In genomic region chr15:67920524-67921240, GRCh38 we compare ENCODE assay signal across 21 cellular contexts.
"Had no signal": no experiment of that assay in that cellular context is flagged by ENCODE, and none has a peak within 500 bp of the region (broad histone marks: within the 10 kb centered on the region; RNA-seq: fewer than 3 reads in every experiment).

No MANE protein-coding gene starts in this region.

- H3K36me3 Mint-ChIP-seq: mesothelial cell of epicardium; natural killer cell; stimulated activated effector memory CD8-positive, alpha-beta T cell treated with anti-CD3 and anti-CD28 coated beads, Interleukin-12 subunit alpha, Interleukin-12 subunit beta, amount 100 ng/mL, for 72 hours had no signal

- H3K4me3 ChIP-seq: heart left ventricle, lower lobe of right lung, pancreas, prostate gland, right lobe of liver, transverse colon had no signal

- FAIRE-seq: endometrium, frontal cortex, pancreas had no signal

- ATAC-seq: esophagus mucosa; heart left ventricle; left lobe of liver; lower lobe of right lung; natural killer cell; pancreas; right lobe of liver; stimulated activated effector memory CD8-positive, alpha-beta T cell treated with anti-CD3 and anti-CD28 coated beads, Interleukin-12 subunit alpha, Interleukin-12 subunit beta, amount 100 ng/mL, for 72 hours had no signal

- H3K27ac Mint-ChIP-seq: memory B cell; mesothelial cell of epicardium; natural killer cell; stimulated activated effector memory CD8-positive, alpha-beta T cell treated with anti-CD3 and anti-CD28 coated beads, Interleukin-12 subunit alpha, Interleukin-12 subunit beta, amount 100 ng/mL, for 72 hours; stimulated activated naive CD8-positive, alpha-beta T cell treated with anti-CD3 and anti-CD28 coated beads, Interleukin-15, Interleukin-2, amounts not matched to agents 100 ng/mL and 50 ng/mL, for 24 hours had no signal

- H3K4me3 Mint-ChIP-seq: memory B cell; mesothelial cell of epicardium; natural killer cell; stimulated activated effector memory CD8-positive, alpha-beta T cell treated with anti-CD3 and anti-CD28 coated beads, Interleukin-12 subunit alpha, Interleukin-12 subunit beta, amount 100 ng/mL, for 72 hours; stimulated activated naive CD8-positive, alpha-beta T cell treated with anti-CD3 and anti-CD28 coated beads, Interleukin-15, Interleukin-2, amounts not matched to agents 100 ng/mL and 50 ng/mL, for 24 hours had no signal

- H3K27me3 Mint-ChIP-seq: memory B cell; stimulated activated naive CD8-positive, alpha-beta T cell treated with anti-CD3 and anti-CD28 coated beads, Interleukin-15, Interleukin-2, amounts not matched to agents 100 ng/mL and 50 ng/mL, for 24 hours had no signal

- H3K27ac ChIP-seq: lower lobe of right lung, pancreas, prostate gland, right lobe of liver, transverse colon had no signal

- H3K9me3 ChIP-seq: pancreas, prostate gland, right lobe of liver, transverse colon had no signal

- H3K27me3 ChIP-seq: heart left ventricle, pancreas, right lobe of liver, transverse colon had no signal

- H3K36me3 ChIP-seq: heart left ventricle, lower lobe of right lung, pancreas, prostate gland, right lobe of liver, transverse colon had no signal

- H3K4me1 Mint-ChIP-seq: memory B cell; natural killer cell; stimulated activated effector memory CD8-positive, alpha-beta T cell treated with anti-CD3 and anti-CD28 coated beads, Interleukin-12 subunit alpha, Interleukin-12 subunit beta, amount 100 ng/mL, for 72 hours had no signal

- DNase-seq: effector memory CD4-positive, alpha-beta T cell; heart left ventricle; islet precursor cell; lower lobe of right lung; natural killer cell; occipital lobe; pancreas; retina; right lobe of liver; stimulated activated CD4-positive, alpha-beta T cell treated with anti-CD3 and anti-CD28 coated beads, Interleukin-4, amount 100 ng/mL, for 1 hour; stimulated activated CD8-positive, alpha-beta memory T cell treated with anti-CD3 and anti-CD28 coated beads, Interleukin-4, amount 100 ng/mL, for 48 hours; transverse colon had no signal

- H3K9me3 Mint-ChIP-seq: natural killer cell; stimulated activated effector memory CD8-positive, alpha-beta T cell treated with anti-CD3 and anti-CD28 coated beads, Interleukin-12 subunit alpha, Interleukin-12 subunit beta, amount 100 ng/mL, for 72 hours had no signal
